1 cellular context compared by ENCODE assay signal in genomic region chr12:75766263-75767160, GRCh38.
A peak's percentile ranks its signal among the peaks of the same experiment; 100 is the strongest.
TF ChIP-seq lines count a peak whose summit lies in the region.

No MANE protein-coding gene starts in this region.

TF ChIP-seq in HepG2, 621 proteins besides CTCF, POLR2A, EP300 and RAD21 (continued from another document):
- no peak for TF ChIP-seq ZNF318 (CRISPR knock-in tag; IDR thresholded peaks at IDR 0.05)
- TF ChIP-seq MIER2 (CRISPR knock-in tag; IDR thresholded peaks at IDR 0.05), result peak; percentile 17; the same call in 1 of the 2 replicates
- no peak for TF ChIP-seq SYNCRIP (IDR thresholded peaks at IDR 0.05; ENCODE audit: insufficient read depth, low read depth, low read length)
- TF ChIP-seq SOX5 (CRISPR knock-in tag; IDR thresholded peaks at IDR 0.05; ENCODE audit: borderline replicate concordance), result peak; percentile 96
- 0 out of 2 replicates have a peak, but pooled peaks have one; percentile 30 for TF ChIP-seq SP140L (CRISPR knock-in tag; IDR thresholded peaks at IDR 0.05; ENCODE audit: borderline replicate concordance)
- TF ChIP-seq HNF1A (IDR thresholded peaks at IDR 0.05; ENCODE audit: low read depth), result peak; percentile 55; the same call in 1 of the 2 replicates
- TF ChIP-seq HNF1A (CRISPR knock-in tag; IDR thresholded peaks at IDR 0.05; ENCODE audit: borderline replicate concordance), result peak; percentile 83; the same call in 1 of the 2 replicates
- TF ChIP-seq TCF7L2 (IDR thresholded peaks at IDR 0.05; ENCODE audit: low read depth, low read length), result peak; percentile 78
- TF ChIP-seq ZNF33A (CRISPR knock-in tag; IDR thresholded peaks at IDR 0.05; ENCODE audit: borderline replicate concordance), result no peak
- TF ChIP-seq ZNF687 (CRISPR knock-in tag; IDR thresholded peaks at IDR 0.05), result no peak
- peak; percentile 77 for TF ChIP-seq MED1 (CRISPR knock-in tag; IDR thresholded peaks at IDR 0.05)
- TF ChIP-seq KMT2B (CRISPR knock-in tag; IDR thresholded peaks at IDR 0.05), result peak; percentile 43; the same call in 1 of the 2 replicates
- TF ChIP-seq KDM1A (CRISPR knock-in tag; IDR thresholded peaks at IDR 0.05), result no peak; the same call in 1 of the 2 replicates
- peak; percentile 68; the same call in 1 of the 2 replicates for TF ChIP-seq KDM6A (CRISPR knock-in tag; IDR thresholded peaks at IDR 0.05; ENCODE audit: low read depth)
- peak; percentile 50; the same call in 1 of the 2 replicates for TF ChIP-seq ZNF331 (CRISPR knock-in tag; IDR thresholded peaks at IDR 0.05)
- TF ChIP-seq ONECUT2 (CRISPR knock-in tag; IDR thresholded peaks at IDR 0.05), result 0 out of 2 replicates have a peak, but pooled peaks have one; percentile 40
- no peak for TF ChIP-seq RARG (CRISPR knock-in tag; IDR thresholded peaks at IDR 0.05; ENCODE audit: low read depth)
- TF ChIP-seq ATM (IDR thresholded peaks at IDR 0.05; ENCODE audit: borderline replicate concordance), result no peak
- TF ChIP-seq ZFY (CRISPR knock-in tag; IDR thresholded peaks at IDR 0.05), result no peak
TF ChIP-seq in HepG2: peak in this region for 114.
